In the genomic region with DNA sequence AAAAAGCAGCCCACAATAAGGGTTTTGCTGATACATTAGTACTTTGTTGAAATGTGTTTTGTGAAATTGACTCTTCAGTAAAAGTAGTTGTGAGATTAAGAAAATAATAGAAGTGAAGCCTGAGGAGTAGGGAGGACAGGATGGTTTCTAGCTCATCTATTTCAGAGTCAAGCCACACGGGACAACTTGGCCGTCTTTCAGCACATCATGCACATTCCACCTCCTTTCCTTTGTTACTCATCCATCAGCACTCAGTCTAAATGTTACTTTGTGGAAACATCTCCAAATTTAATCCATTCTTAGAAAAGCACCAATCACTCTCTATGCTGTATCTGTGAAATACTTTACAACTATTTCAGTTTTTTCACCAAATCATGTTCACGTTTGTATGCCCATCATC, we compare ENCODE assay signal across 18 cellular contexts.
DNase-seq lines count a peak whose midpoint lies in the region; ATAC-seq and TF ChIP-seq lines count a peak whose summit lies in the region.
"Had no signal": no experiment of that assay in that cellular context is flagged by ENCODE, and none has a peak within 500 bp of the region (broad histone marks: within the 10 kb centered on the region; RNA-seq: fewer than 3 reads in every experiment).

No MANE protein-coding gene starts in this region.

- H3K4me3 ChIP-seq in esophagus muscularis mucosa: no peak overlapping the region
- H3K4me3 ChIP-seq in vagina: no peak overlapping the region
- no peak overlapping the region for H3K4me3 ChIP-seq in Peyer's patch
- H3K4me3 ChIP-seq: body of pancreas had no signal

- TF ChIP-seq POLR2A in esophagus muscularis mucosa (IDR thresholded peaks at IDR 0.05; ENCODE audit: low read depth) (no peak), vagina (IDR thresholded peaks at IDR 0.05) (no peak), Peyer's patch (IDR thresholded peaks at IDR 0.05) (no peak)

- H3K9me3 ChIP-seq in esophagus muscularis mucosa: no peaks in the 10 kb centered on the region
- H3K9me3 ChIP-seq in vagina: no peaks in the 10 kb centered on the region
- no peaks in the 10 kb centered on the region for H3K9me3 ChIP-seq in Peyer's patch
- H3K9me3 ChIP-seq: body of pancreas had no signal

- H3K27ac ChIP-seq in esophagus muscularis mucosa (replicated peaks in 1 of 4) (peak overlapping the region; percentile 68 to 76 (median 72)), vagina (peak overlapping the region; percentile 70), Peyer's patch (no peak overlapping the region)
- H3K27ac ChIP-seq: body of pancreas, C4-2B, foreskin keratinocyte had no signal

- TF ChIP-seq CTCF in esophagus muscularis mucosa (IDR thresholded peaks at IDR 0.05) (no peak), omental fat pad (IDR thresholded peaks at IDR 0.05) (no peak), vagina (IDR thresholded peaks at IDR 0.05) (no peak), Peyer's patch (IDR thresholded peaks at IDR 0.05) (no peak)

- peaks cover 14 to 47% (median 44%) of the 10 kb centered on the region in 4 donors for H3K4me1 ChIP-seq in esophagus muscularis mucosa
- peaks cover 20% of the 10 kb centered on the region for H3K4me1 ChIP-seq in vagina
- H3K4me1 ChIP-seq in Peyer's patch: peaks cover 0 to 5% (median 0%) of the 10 kb centered on the region in 4 donors
- H3K4me1 ChIP-seq: foreskin keratinocyte had no signal

- intact Hi-C loops in esophagus muscularis mucosa (cut with DNase I): no loop called here
- intact Hi-C loops in vagina (cut with DNase I): no loop called here

- H3K27me3 ChIP-seq in esophagus muscularis mucosa (no peaks in the 10 kb centered on the region), vagina (no peaks in the 10 kb centered on the region), Peyer's patch (no peaks in the 10 kb centered on the region)
- H3K27me3 ChIP-seq: body of pancreas, foreskin keratinocyte had no signal

- no peak for TF ChIP-seq EP300 in esophagus muscularis mucosa (IDR thresholded peaks at IDR 0.05)

- WGBS in esophagus muscularis mucosa: 46% methylated on average over 3 of the region's 3 CpGs

- DNase-seq in NCI-H226: peak; percentile 45
- no peak for DNase-seq in esophagus muscularis mucosa (ENCODE audit: extremely low spot score)
- no peak for DNase-seq in omental fat pad (ENCODE audit: low spot score)
- DNase-seq in vagina (ENCODE audit: extremely low spot score in 2 of 2): no peak
- no peak for DNase-seq in activated CD8-positive, alpha-beta memory T cell treated with anti-CD3 and anti-CD28 coated beads, Interleukin-2, amount 50 U/mL, for 4 hours
- no peak for DNase-seq in Peyer's patch
- DNase-seq in iPS-NIHi7 (ENCODE audit: extremely low spot score): no peak
- DNase-seq: activated CD4-positive, alpha-beta T cell treated with anti-CD3 and anti-CD28 coated beads for 4 hours; body of pancreas; DMS153; effector CD4-positive, alpha-beta T cell; foreskin keratinocyte; natural killer cell; NCI-H187; NCI-H524 treated with DMSO at 0.1 percent for 48 hours; stimulated activated CD4-positive, alpha-beta T cell treated with anti-CD3 and anti-CD28 coated beads, Interleukin-2, amount 100 ng/mL, for 24 hours; T1000 had no signal

- ATAC-seq in omental fat pad (ENCODE audit: low FRiP score): peak; percentile 70
- ATAC-seq: body of pancreas, foreskin keratinocyte, natural killer cell had no signal

- H3K36me3 ChIP-seq in esophagus muscularis mucosa: no peaks in the 10 kb centered on the region
- H3K36me3 ChIP-seq in vagina: no peaks in the 10 kb centered on the region
- H3K36me3 ChIP-seq in Peyer's patch: no peaks in the 10 kb centered on the region

Comparison
In these comparisons a context has a peak if more than half of its experiments do, and no peak if none do; other contexts are left out.
1. H3K27ac ChIP-seq: peak in esophagus muscularis mucosa (4 of 4) and vagina (single experiment); none in Peyer's patch (0 of 4).